8 cellular contexts compared by ENCODE assay signal in the genomic region with DNA sequence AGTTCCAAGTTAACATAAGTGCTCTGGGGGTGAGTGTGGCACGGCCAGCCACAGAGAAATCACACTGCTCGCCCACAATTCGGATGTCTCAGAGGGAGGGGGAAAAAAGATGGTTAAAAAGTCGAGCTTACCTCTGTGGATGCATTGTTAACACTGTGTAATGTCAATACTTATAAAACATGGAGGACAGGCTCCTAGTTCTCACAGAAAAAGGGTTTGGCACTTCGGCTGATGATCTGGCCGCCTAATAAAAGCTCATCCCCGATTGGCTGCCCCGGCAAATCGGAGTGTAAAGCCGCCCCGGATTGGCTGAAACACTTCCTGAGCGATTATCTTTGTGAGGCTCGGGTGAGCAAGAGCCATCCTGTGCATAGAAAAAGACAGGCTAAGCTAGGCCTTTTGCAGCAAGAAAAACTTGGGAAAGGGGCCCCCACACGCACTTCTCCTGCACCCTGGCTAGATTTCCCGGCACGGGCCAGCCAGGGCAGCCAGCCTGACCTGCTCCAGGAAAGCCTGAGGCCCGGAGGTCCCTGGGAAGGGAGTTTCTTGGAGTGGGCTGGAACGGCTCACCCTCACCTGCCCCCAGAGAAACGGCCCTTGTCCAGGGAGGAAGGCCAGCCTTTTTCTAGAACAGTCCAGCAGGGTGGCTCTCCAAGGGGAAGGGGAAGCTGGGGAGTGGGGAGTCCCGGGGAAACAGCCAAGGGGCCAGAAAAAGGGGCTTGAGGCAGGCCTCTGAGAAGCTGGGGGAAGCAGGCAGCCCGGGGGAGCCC.
A peak's percentile ranks its signal among the peaks of the same experiment; 100 is the strongest.
DNase-seq lines count a peak whose midpoint lies in the region; ATAC-seq and TF ChIP-seq lines count a peak whose summit lies in the region.

ZMYND8 (minus strand) TSS at position 174 of the 770 bp plus-strand sequence; CDS start at position 145, 29 bp downstream.

- peak within 1 kb of the TSS; percentile 100 for H3K27ac ChIP-seq in 22Rv1

- ATAC-seq in GM18517 (IDR thresholded peaks at IDR 0.05; ENCODE audit: unreplicated experiment) (peak; percentile 50), HG03354 (IDR thresholded peaks at IDR 0.05; ENCODE audit: poor library complexity, severe bottlenecking, unreplicated experiment) (peak; percentile 48)

- DNase-seq in NCI-H510A (lab: John Stamatoyannopoulos, UW), result peak; percentile 82
- DNase-seq in activated CD4-positive, CD25-positive, alpha-beta regulatory T cell treated with anti-CD3 and anti-CD28 coated beads, Interleukin-2, amount 50 U/mL, for 16 hours (ENCODE audit: low read depth, low spot score), result peak; percentile 94
- DNase-seq in cardiac fibroblast (ENCODE audit: low read depth in 2 of 2), result peak; percentile 96
- DNase-seq in iris pigment epithelial cell (ENCODE audit: low read depth), result peak; percentile 90
- DNase-seq in stimulated activated CD4-positive, alpha-beta T cell treated with anti-CD3 and anti-CD28 coated beads, Interleukin-12 subunit alpha, Interleukin-12 subunit beta, amount 100 ng/mL, for 24 hours (ENCODE audit: low read depth in 2 of 2), result peak; percentile 91 to 94

- peak within 1 kb of the TSS; percentile 32 to 56 for H3K4me3 ChIP-seq in cardiac fibroblast (replicated peaks in 1 of 2; ENCODE audit: low read depth in 2 of 2, low read length in 2 of 2)

- TF ChIP-seq CTCF in 22Rv1 (IDR thresholded peaks at IDR 0.05) (no peak), cardiac fibroblast (IDR thresholded peaks at IDR 0.05; ENCODE audit: low read depth, low read length) (no peak)

Comparison
In these comparisons a context has a peak if more than half of its experiments do, and no peak if none do; other contexts are left out.
1. Peak in every context shown above with its lines: DNase-seq, ATAC-seq, H3K4me3 ChIP-seq and H3K27ac ChIP-seq.